In the genomic region with DNA sequence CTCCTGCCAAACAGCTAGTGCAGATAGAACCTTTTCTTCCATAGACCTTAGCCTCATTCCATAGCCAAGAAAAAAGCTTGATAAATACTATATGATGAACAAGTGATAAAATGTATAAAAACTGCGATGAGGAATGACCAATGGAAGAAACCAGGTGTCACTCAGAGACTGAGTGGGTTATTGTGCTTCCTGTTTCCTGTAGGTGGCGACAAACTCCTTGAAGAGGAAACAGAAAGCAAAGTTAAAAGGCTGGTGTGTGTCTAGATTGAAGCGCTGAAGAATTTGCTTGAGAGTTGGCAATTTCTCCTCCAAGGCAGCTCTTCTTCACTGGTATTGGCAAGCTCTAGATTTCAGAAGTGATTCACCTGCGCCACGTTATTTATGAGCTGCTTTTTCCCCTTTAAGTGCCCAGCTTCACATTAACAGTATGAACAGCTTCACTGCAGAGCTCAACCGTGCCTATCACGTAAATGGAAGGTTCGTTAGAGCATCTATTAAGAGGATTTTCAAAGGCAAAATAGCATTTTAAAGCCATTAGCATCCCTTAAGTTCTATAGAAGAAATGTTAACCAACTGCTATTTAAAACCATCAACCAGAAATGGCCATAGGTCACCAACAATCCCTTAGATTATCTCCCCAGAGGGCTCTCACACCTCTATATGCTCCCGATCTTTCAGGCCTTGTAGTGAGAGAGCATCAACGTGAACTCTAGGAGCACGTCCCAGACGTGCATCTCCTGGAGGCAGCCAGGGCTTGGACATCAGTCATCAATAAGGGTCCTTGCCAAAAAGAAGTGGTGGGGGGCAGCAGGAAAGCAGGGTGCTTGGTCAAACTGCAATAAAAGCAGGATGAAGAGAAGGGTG, we compare ENCODE assay signal across 8 cellular contexts.
DNase-seq lines count a peak whose midpoint lies in the region; ATAC-seq, FAIRE-seq and TF ChIP-seq lines count a peak whose summit lies in the region.

No MANE protein-coding gene starts in this region.

- no peaks in the 10 kb centered on the region for H3K4me1 ChIP-seq in CD4-positive, alpha-beta memory T cell (ENCODE audit: insufficient read depth, low read length)
- H3K4me1 ChIP-seq in astrocyte (ENCODE audit: insufficient read depth, low read length) (no peaks in the 10 kb centered on the region), skeletal muscle satellite cell (ENCODE audit: control insufficient read depth, insufficient read depth, low read length) (no peaks in the 10 kb centered on the region)

- no peaks in the 10 kb centered on the region for H3K79me2 ChIP-seq in astrocyte (ENCODE audit: insufficient read depth, low read length)

- H3K4me1 Mint-ChIP-seq in CD4-positive, alpha-beta memory T cell, result peaks cover 1 to 7% (median 4%) of the 10 kb centered on the region in 4 donors
- peaks cover 30% of the 10 kb centered on the region for H3K4me1 Mint-ChIP-seq in astrocyte (ENCODE audit: low read depth, unreplicated experiment)

- peak; percentile 70 for FAIRE-seq in astrocyte (lab: Jason Lieb, UNC)

- H3K27me3 ChIP-seq in CD4-positive, alpha-beta memory T cell (ENCODE audit: insufficient read depth, low read length), result no peaks in the 10 kb centered on the region
- no peaks in the 10 kb centered on the region for H3K27me3 ChIP-seq in astrocyte (ENCODE audit: insufficient read depth, low read length)
- H3K27me3 ChIP-seq in skeletal muscle satellite cell (ENCODE audit: control insufficient read depth, insufficient read depth, low read length), result no peaks in the 10 kb centered on the region

- CTCF ChIA-PET in CD4-positive, alpha-beta memory T cell (lab: Charles Lee; ENCODE audit: partially characterized antibody), result interaction anchor here (0.6 to 1.4 kb wide), 9 partner anchors 8 to 956 kb away, joined by 3 to 6 read pairs (median 3); no protein-coding TSS in a partner anchor

- no peak overlapping the region for H3K9ac ChIP-seq in astrocyte (ENCODE audit: low read length)
- H3K9ac ChIP-seq in skeletal muscle satellite cell (ENCODE audit: low read depth, low read length), result no peak overlapping the region

- peak overlapping the region; percentile 47 for H3K4me2 ChIP-seq in astrocyte (ENCODE audit: low read length)
- peak overlapping the region; percentile 36 for H3K4me2 ChIP-seq in skeletal muscle satellite cell (ENCODE audit: low read length)

- H3K27me3 Mint-ChIP-seq in CD4-positive, alpha-beta memory T cell, result peaks cover 0 to 1% of the 10 kb centered on the region in 2 donors
- no peaks in the 10 kb centered on the region for H3K27me3 Mint-ChIP-seq in astrocyte (ENCODE audit: low read depth, unreplicated experiment)

- H3K27ac Mint-ChIP-seq in CD4-positive, alpha-beta memory T cell, result no peak overlapping the region
- H3K27ac Mint-ChIP-seq in astrocyte (ENCODE audit: unreplicated experiment), result no peak overlapping the region

- no peaks in the 10 kb centered on the region for H3K9me3 ChIP-seq in CD4-positive, alpha-beta memory T cell (ENCODE audit: control insufficient read depth in 1 of 2, low read length in 2 of 2)
- H3K9me3 ChIP-seq in astrocyte (ENCODE audit: insufficient read depth, low read depth, low read length) (no peaks in the 10 kb centered on the region), skeletal muscle satellite cell (replicated peaks; ENCODE audit: low read length) (no peaks in the 10 kb centered on the region)

- H4K20me1 ChIP-seq in astrocyte (ENCODE audit: insufficient read depth, low read length), result no peaks in the 10 kb centered on the region

- peak; percentile 92 for TF ChIP-seq CTCF in astrocyte (IDR thresholded peaks at IDR 0.05; ENCODE audit: insufficient read depth, low read depth, low read length)

- H3K4me3 ChIP-seq in CD4-positive, alpha-beta memory T cell (ENCODE audit: low read length in 2 of 2), result no peak overlapping the region
- no peak overlapping the region for H3K4me3 ChIP-seq in astrocyte (ENCODE audit: insufficient read depth, low read depth, low read length)
- H3K4me3 ChIP-seq in skeletal muscle satellite cell (ENCODE audit: low read length), result no peak overlapping the region

- no peaks in the 10 kb centered on the region for H3K36me3 Mint-ChIP-seq in CD4-positive, alpha-beta memory T cell
- H3K36me3 Mint-ChIP-seq in astrocyte (ENCODE audit: low read depth, unreplicated experiment), result peaks cover 13% of the 10 kb centered on the region

- POLR2A ChIA-PET in CD4-positive, alpha-beta memory T cell (lab: Charles Lee; ENCODE audit: partially characterized antibody), result no interaction called here

- peak overlapping the region in 1 of 8 donors; percentile 18 for H3K4me3 Mint-ChIP-seq in CD4-positive, alpha-beta memory T cell
- no peak overlapping the region for H3K4me3 Mint-ChIP-seq in astrocyte (ENCODE audit: unreplicated experiment)

- H3K36me3 ChIP-seq in CD4-positive, alpha-beta memory T cell (ENCODE audit: insufficient read depth, low read length), result no peaks in the 10 kb centered on the region
- no peaks in the 10 kb centered on the region for H3K36me3 ChIP-seq in astrocyte (ENCODE audit: insufficient read depth, low read length)
- no peaks in the 10 kb centered on the region for H3K36me3 ChIP-seq in skeletal muscle satellite cell (ENCODE audit: insufficient read depth, low read length)

- ATAC-seq in GM18868 (IDR thresholded peaks at IDR 0.05; ENCODE audit: unreplicated experiment), result peak; percentile 61
- peak; percentile 60 for ATAC-seq in HG03469 (IDR thresholded peaks at IDR 0.05; ENCODE audit: unreplicated experiment)
- no peak for ATAC-seq in GM18519 (IDR thresholded peaks at IDR 0.05; ENCODE audit: low FRiP score, unreplicated experiment)

- DNase-seq in CD4-positive, alpha-beta memory T cell, result peak in 4 of 5 donors; percentile 25 to 42 (median 31)
- DNase-seq in NCI-H69 (lab: John Stamatoyannopoulos, UW) (peak; percentile 95), astrocyte (ENCODE audit: low read depth) (peak; percentile 66), hepatic stellate cell (ENCODE audit: low spot score) (peak; percentile 11)

- no peak overlapping the region for H2AFZ ChIP-seq in astrocyte (ENCODE audit: low read depth, low read length)

- H3K27ac ChIP-seq in CD4-positive, alpha-beta memory T cell (ENCODE audit: low read depth, low read length), result no peak overlapping the region
- H3K27ac ChIP-seq in astrocyte (ENCODE audit: low read depth, low read length), result no peak overlapping the region

- intact Hi-C loops in CD4-positive, alpha-beta memory T cell (cut with micrococcal nuclease), result loop anchor here (5.0 kb wide), 1 partner anchor 178 kb away; a partner anchor contains a TSS

- H3K9me3 Mint-ChIP-seq in CD4-positive, alpha-beta memory T cell, result peaks cover 0 to 3% (median 0%) of the 10 kb centered on the region in 8 donors
- H3K9me3 Mint-ChIP-seq in astrocyte (ENCODE audit: unreplicated experiment), result no peaks in the 10 kb centered on the region

Comparison
In these comparisons a context has a peak if more than half of its experiments do, and no peak if none do; other contexts are left out.
1. DNase-seq: peak in every context shown above with its lines; median percentile 95 in NCI-H69; 66 in astrocyte; 31 in CD4-positive, alpha-beta memory T cell; 11 in hepatic stellate cell.